In genomic region chr1:30138891-30139290, GRCh38 we compare ENCODE assay signal across 33 cellular contexts.
"Had no signal": no experiment of that assay in that cellular context is flagged by ENCODE, and none has a peak within 500 bp of the region (broad histone marks: within the 10 kb centered on the region; RNA-seq: fewer than 3 reads in every experiment).

No MANE protein-coding gene starts in this region.

- H3K4me1 Mint-ChIP-seq: activated B cell treated with CpG ODN at 0.5 μM for 24 hours; activated CD4-positive, alpha-beta memory T cell treated with anti-CD3 and anti-CD28 coated beads, Interleukin-2, amount 10 ng/mL, durations not matched to agents 7 days and 5 days; activated CD4-positive, alpha-beta T cell treated with anti-CD3 and anti-CD28 coated beads, Interleukin-2, amount 10 ng/mL, durations not matched to agents 24 days and 14 days; activated CD8-positive, alpha-beta memory T cell treated with anti-CD3 and anti-CD28 coated beads, Interleukin-2, amount 10 ng/mL, durations not matched to agents 7 days and 5 days; activated naive CD4-positive, alpha-beta T cell treated with anti-CD3 and anti-CD28 coated beads, Interleukin-2, amount 10 ng/mL, durations not matched to agents 7 days and 5 days; activated naive CD4-positive, alpha-beta T cell treated with anti-CD3 and anti-CD28 coated beads, Interleukin-2, amount 50 U/mL, for 24 hours; activated naive CD8-positive, alpha-beta T cell treated with anti-CD3 and anti-CD28 coated beads, Interleukin-2, amount 10 ng/mL, durations not matched to agents 7 days and 5 days; activated naive CD8-positive, alpha-beta T cell treated with anti-CD3 and anti-CD28 coated beads, Interleukin-2, amount 50 U/mL, for 24 hours had no signal

- H3K27ac ChIP-seq: body of pancreas, brain microvascular endothelial cell, breast epithelium, VCaP had no signal

- H3K4me1 ChIP-seq: body of pancreas, breast epithelium had no signal

- H3K4me3 Mint-ChIP-seq: activated B cell treated with CpG ODN at 0.5 μM for 24 hours; activated CD4-positive, alpha-beta memory T cell treated with anti-CD3 and anti-CD28 coated beads, Interleukin-2, amount 10 ng/mL, durations not matched to agents 7 days and 5 days; activated CD4-positive, alpha-beta T cell treated with anti-CD3 and anti-CD28 coated beads, Interleukin-2, amount 10 ng/mL, durations not matched to agents 24 days and 14 days; activated CD8-positive, alpha-beta memory T cell treated with anti-CD3 and anti-CD28 coated beads, Interleukin-2, amount 10 ng/mL, durations not matched to agents 7 days and 5 days; activated CD8-positive, alpha-beta T cell treated with anti-CD3 and anti-CD28 coated beads, Interleukin-2, amount 10 ng/mL, durations not matched to agents 7 days and 5 days; activated naive CD4-positive, alpha-beta T cell treated with anti-CD3 and anti-CD28 coated beads, Interleukin-2, amount 10 ng/mL, durations not matched to agents 7 days and 5 days; activated naive CD4-positive, alpha-beta T cell treated with anti-CD3 and anti-CD28 coated beads, Interleukin-2, amount 50 U/mL, for 24 hours; activated naive CD8-positive, alpha-beta T cell; activated naive CD8-positive, alpha-beta T cell treated with anti-CD3 and anti-CD28 coated beads, Interleukin-2, amount 10 ng/mL, durations not matched to agents 7 days and 5 days; activated naive CD8-positive, alpha-beta T cell treated with anti-CD3 and anti-CD28 coated beads, Interleukin-2, amount 50 U/mL, for 24 hours; activated T-cell treated with anti-CD3 and anti-CD28 coated beads, Interleukin-2, amount 50 U/mL, for 24 hours; T-helper 1 cell treated with Interleukin-12 subunit alpha and Interleukin-12 subunit beta and Interleukin-4 antibody, amounts not matched to agents 30 μg/mL and 1 μg/mL, for 36 hours; T-helper 2 cell treated with Interferon-gamma antibody and Interleukin-4, amounts not matched to agents 5 μg/mL and 100 μg/mL, for 36 hours had no signal

- H3K27ac Mint-ChIP-seq: activated B cell treated with CpG ODN at 0.5 μM for 24 hours; activated CD4-positive, alpha-beta memory T cell treated with anti-CD3 and anti-CD28 coated beads, Interleukin-2, amount 10 ng/mL, durations not matched to agents 7 days and 5 days; activated CD4-positive, alpha-beta T cell treated with anti-CD3 and anti-CD28 coated beads, Interleukin-2, amount 10 ng/mL, durations not matched to agents 24 days and 14 days; activated CD8-positive, alpha-beta memory T cell treated with anti-CD3 and anti-CD28 coated beads, Interleukin-2, amount 10 ng/mL, durations not matched to agents 7 days and 5 days; activated CD8-positive, alpha-beta T cell treated with anti-CD3 and anti-CD28 coated beads, Interleukin-2, amount 10 ng/mL, durations not matched to agents 7 days and 5 days; activated naive CD4-positive, alpha-beta T cell treated with anti-CD3 and anti-CD28 coated beads, Interleukin-2, amount 10 ng/mL, durations not matched to agents 7 days and 5 days; activated naive CD4-positive, alpha-beta T cell treated with anti-CD3 and anti-CD28 coated beads, Interleukin-2, amount 50 U/mL, for 24 hours; activated naive CD8-positive, alpha-beta T cell; activated naive CD8-positive, alpha-beta T cell treated with anti-CD3 and anti-CD28 coated beads, Interleukin-2, amount 10 ng/mL, durations not matched to agents 7 days and 5 days; activated naive CD8-positive, alpha-beta T cell treated with anti-CD3 and anti-CD28 coated beads, Interleukin-2, amount 50 U/mL, for 24 hours; activated T-cell treated with anti-CD3 and anti-CD28 coated beads, Interleukin-2, amount 50 U/mL, for 24 hours; activated T-helper 2 cell treated with anti-CD3 and anti-CD28 coated beads, Interferon-gamma antibody, Interleukin-2, Interleukin-4, amounts not matched to agents 10 μg/mL and 5 μg/mL and 100 μg/mL, durations not matched to agents 14 hours and 24 hours and 36 hours; T-helper 1 cell treated with Interleukin-12 subunit alpha and Interleukin-12 subunit beta and Interleukin-4 antibody, amounts not matched to agents 30 μg/mL and 1 μg/mL, for 36 hours; T-helper 2 cell treated with Interferon-gamma antibody and Interleukin-4, amounts not matched to agents 5 μg/mL and 100 μg/mL, for 36 hours had no signal

- H3K9me3 ChIP-seq: body of pancreas had no signal

- H3K27me3 Mint-ChIP-seq: activated CD4-positive, alpha-beta T cell treated with anti-CD3 and anti-CD28 coated beads, Interleukin-2, amount 10 ng/mL, durations not matched to agents 24 days and 14 days; activated CD8-positive, alpha-beta memory T cell treated with anti-CD3 and anti-CD28 coated beads, Interleukin-2, amount 10 ng/mL, durations not matched to agents 7 days and 5 days; activated naive CD8-positive, alpha-beta T cell treated with anti-CD3 and anti-CD28 coated beads, Interleukin-2, amount 10 ng/mL, durations not matched to agents 7 days and 5 days had no signal

- H3K36me3 ChIP-seq: brain microvascular endothelial cell, breast epithelium had no signal

- H3K27me3 ChIP-seq: body of pancreas, brain microvascular endothelial cell had no signal

- DNase-seq: activated B cell treated with CpG ODN at 0.5 μM for 24 hours; activated CD4-positive, alpha-beta memory T cell treated with anti-CD3 and anti-CD28 coated beads, Interleukin-2, amount 10 ng/mL, durations not matched to agents 7 days and 5 days; activated CD4-positive, alpha-beta T cell treated with anti-CD3 and anti-CD28 coated beads for 4 hours; activated CD4-positive, alpha-beta T cell treated with anti-CD3 and anti-CD28 coated beads, Interleukin-2, amount 10 ng/mL, durations not matched to agents 24 days and 14 days; activated CD4-positive, alpha-beta T cell treated with anti-CD3 and anti-CD28 coated beads, Interleukin-2, amount 50 U/mL, for 48 hours; activated CD4-positive, CD25-positive, alpha-beta regulatory T cell treated with anti-CD3 and anti-CD28 coated beads, Interleukin-2, amount 50 U/mL, for 72 hours; activated CD8-positive, alpha-beta memory T cell treated with anti-CD3 and anti-CD28 coated beads for 24 hours; activated CD8-positive, alpha-beta memory T cell treated with anti-CD3 and anti-CD28 coated beads, Interleukin-2, amount 10 ng/mL, durations not matched to agents 7 days and 5 days; activated CD8-positive, alpha-beta memory T cell treated with anti-CD3 and anti-CD28 coated beads, Interleukin-2, amount 50 U/mL, for 48 hours; activated CD8-positive, alpha-beta T cell treated with anti-CD3 and anti-CD28 coated beads, Interleukin-2, amount 10 ng/mL, durations not matched to agents 7 days and 5 days; activated effector memory CD4-positive, alpha-beta T cell treated with Interleukin-2 at 50 U/mL for 16 hours; activated gamma-delta T cell; activated naive CD4-positive, alpha-beta T cell treated with anti-CD3 and anti-CD28 coated beads, Interleukin-2, amount 10 ng/mL, durations not matched to agents 7 days and 5 days; activated naive CD4-positive, alpha-beta T cell treated with Interleukin-2 at 50 U/mL for 16 hours; activated naive CD8-positive, alpha-beta T cell treated with anti-CD3 and anti-CD28 coated beads, Interleukin-2, amount 10 ng/mL, durations not matched to agents 7 days and 5 days; activated naive CD8-positive, alpha-beta T cell treated with anti-CD3 and anti-CD28 coated beads, Interleukin-2, amount 50 U/mL, for 24 hours; activated T-cell treated with anti-CD3 and anti-CD28 coated beads, Interleukin-2, amount 50 U/mL, for 24 hours; activated T-cell treated with anti-CD3 and anti-CD28 coated beads, Interleukin-2, amount 50 U/mL, for 48 hours; amygdala; anterior cingulate cortex; body of pancreas; brain microvascular endothelial cell; central memory CD4-positive, alpha-beta T cell; T-helper 1 cell; T-helper 2 cell; T-helper 9 cell had no signal

- H3K9me3 Mint-ChIP-seq: activated CD4-positive, alpha-beta memory T cell treated with anti-CD3 and anti-CD28 coated beads, Interleukin-2, amount 10 ng/mL, durations not matched to agents 7 days and 5 days; activated CD4-positive, alpha-beta T cell treated with anti-CD3 and anti-CD28 coated beads, Interleukin-2, amount 10 ng/mL, durations not matched to agents 24 days and 14 days; activated naive CD4-positive, alpha-beta T cell treated with anti-CD3 and anti-CD28 coated beads, Interleukin-2, amount 50 U/mL, for 24 hours; activated naive CD8-positive, alpha-beta T cell treated with anti-CD3 and anti-CD28 coated beads, Interleukin-2, amount 10 ng/mL, durations not matched to agents 7 days and 5 days; activated naive CD8-positive, alpha-beta T cell treated with anti-CD3 and anti-CD28 coated beads, Interleukin-2, amount 50 U/mL, for 24 hours; activated T-cell treated with anti-CD3 and anti-CD28 coated beads, Interleukin-2, amount 50 U/mL, for 24 hours; activated T-helper 2 cell treated with anti-CD3 and anti-CD28 coated beads, Interferon-gamma antibody, Interleukin-2, Interleukin-4, amounts not matched to agents 10 μg/mL and 5 μg/mL and 100 μg/mL, durations not matched to agents 14 hours and 24 hours and 36 hours; T-helper 1 cell treated with Interleukin-12 subunit alpha and Interleukin-12 subunit beta and Interleukin-4 antibody, amounts not matched to agents 30 μg/mL and 1 μg/mL, for 36 hours; T-helper 2 cell treated with Interferon-gamma antibody and Interleukin-4, amounts not matched to agents 5 μg/mL and 100 μg/mL, for 36 hours had no signal

- H3K36me3 Mint-ChIP-seq: activated CD8-positive, alpha-beta memory T cell treated with anti-CD3 and anti-CD28 coated beads, Interleukin-2, amount 10 ng/mL, durations not matched to agents 7 days and 5 days; activated naive CD4-positive, alpha-beta T cell treated with anti-CD3 and anti-CD28 coated beads, Interleukin-2, amount 10 ng/mL, durations not matched to agents 7 days and 5 days; activated naive CD4-positive, alpha-beta T cell treated with anti-CD3 and anti-CD28 coated beads, Interleukin-2, amount 50 U/mL, for 24 hours; activated naive CD8-positive, alpha-beta T cell; activated naive CD8-positive, alpha-beta T cell treated with anti-CD3 and anti-CD28 coated beads, Interleukin-2, amount 10 ng/mL, durations not matched to agents 7 days and 5 days had no signal

- H3K4me3 ChIP-seq: body of pancreas, breast epithelium had no signal

- ATAC-seq: activated CD8-positive, alpha-beta memory T cell treated with anti-CD3 and anti-CD28 coated beads, Interleukin-2, amount 10 ng/mL, durations not matched to agents 7 days and 5 days; activated CD8-positive, alpha-beta T cell treated with anti-CD3 and anti-CD28 coated beads, Interleukin-2, amount 10 ng/mL, durations not matched to agents 7 days and 5 days; activated naive CD8-positive, alpha-beta T cell treated with anti-CD3 and anti-CD28 coated beads, Interleukin-2, amount 50 U/mL, for 24 hours; body of pancreas had no signal
